8 cellular contexts compared by ENCODE assay signal in genomic region chr6:41735427-41736206, GRCh38. TPM values are rescaled to one million over a fixed set of nuclear protein-coding genes. Genes with fewer than 3 reads are reported as not detected.
A peak's percentile ranks its signal among the peaks of the same experiment; 100 is the strongest.
DNase-seq lines count a peak whose midpoint lies in the region; ATAC-seq and TF ChIP-seq lines count a peak whose summit lies in the region.

TSS of gene TFEB (minus strand) at chr6:41735608. CDS start at chr6:41691213, 44,395 bp downstream.

- intact Hi-C loops in activated CD8-positive, alpha-beta T cell treated with anti-CD3 and anti-CD28 coated beads for 36 hours (cut with micrococcal nuclease): no loop called here
- intact Hi-C loops in lower lobe of right lung (cut with DNase I): no loop called here

- H3K9me3 Mint-ChIP-seq in activated CD8-positive, alpha-beta T cell treated with anti-CD3 and anti-CD28 coated beads for 36 hours: no peaks in the 10 kb centered on the region

- peaks cover 31 to 37% of the 10 kb centered on the region in 2 donors for H3K4me1 ChIP-seq in duodenal mucosa (ENCODE audit: control insufficient read depth in 1 of 2, insufficient read depth in 2 of 2, low read length in 2 of 2)
- H3K4me1 ChIP-seq in lower lobe of right lung: peaks cover 38% of the 10 kb centered on the region

- TF ChIP-seq CTCF in C4-2B (conservative IDR thresholded peaks at IDR 0.05): peak; percentile 99
- peak; percentile 77 for TF ChIP-seq CTCF in activated CD8-positive, alpha-beta T cell treated with anti-CD3 and anti-CD28 coated beads for 36 hours (IDR thresholded peaks at IDR 0.05)
- peak; percentile 83 for TF ChIP-seq CTCF in lower lobe of right lung (IDR thresholded peaks at IDR 0.05)

- POLR2A ChIA-PET in activated CD8-positive, alpha-beta T cell treated with anti-CD3 and anti-CD28 coated beads for 36 hours (lab: Charles Lee): interaction anchor here (0.6 to 1.3 kb wide), 5 partner anchors 15 to 742 kb away, joined by 3 to 5 read pairs (median 3); partner anchors contain the start of gene TOMM6

- H3K36me3 ChIP-seq in duodenal mucosa (ENCODE audit: control insufficient read depth in 1 of 2, insufficient read depth in 2 of 2, low read length in 2 of 2): no peaks in the 10 kb centered on the region
- no peaks in the 10 kb centered on the region for H3K36me3 ChIP-seq in lower lobe of right lung

- H3K4me1 Mint-ChIP-seq in activated CD8-positive, alpha-beta T cell treated with anti-CD3 and anti-CD28 coated beads for 36 hours (ENCODE audit: low read depth): peaks cover 26% of the 10 kb centered on the region

- H3K27ac Mint-ChIP-seq in activated CD8-positive, alpha-beta T cell treated with anti-CD3 and anti-CD28 coated beads for 36 hours: no peak within 1 kb of the TSS

- H3K9ac ChIP-seq in duodenal mucosa (ENCODE audit: low read depth in 1 of 2, low read length in 2 of 2): peak within 1 kb of the TSS; percentile 33 to 63

- ATAC-seq in GM19372 (IDR thresholded peaks at IDR 0.05; ENCODE audit: low read depth, unreplicated experiment): peak; percentile 50
- peak; percentile 33 for ATAC-seq in HG03558 (IDR thresholded peaks at IDR 0.05; ENCODE audit: extremely low read depth, unreplicated experiment)
- ATAC-seq in activated CD8-positive, alpha-beta T cell treated with anti-CD3 and anti-CD28 coated beads for 36 hours: peak; percentile 74
- peak; percentile 68 to 86 for ATAC-seq in lower lobe of right lung

- no peaks in the 10 kb centered on the region for H3K36me3 Mint-ChIP-seq in activated CD8-positive, alpha-beta T cell treated with anti-CD3 and anti-CD28 coated beads for 36 hours (ENCODE audit: low read depth)

- peak within 1 kb of the TSS; percentile 84 for H3K4me3 Mint-ChIP-seq in activated CD8-positive, alpha-beta T cell treated with anti-CD3 and anti-CD28 coated beads for 36 hours

- H3K27ac ChIP-seq in C4-2B (peak within 1 kb of the TSS; percentile 78), duodenal mucosa (ENCODE audit: low read depth, low read length) (peak within 1 kb of the TSS; percentile 90), lower lobe of right lung (peak within 1 kb of the TSS; percentile 97)

- H3K27me3 ChIP-seq in duodenal mucosa (ENCODE audit: control insufficient read depth in 1 of 2, insufficient read depth in 2 of 2, low read length in 2 of 2) (no peaks in the 10 kb centered on the region), lower lobe of right lung (ENCODE audit: low read depth) (no peaks in the 10 kb centered on the region)

- CTCF ChIA-PET in activated CD8-positive, alpha-beta T cell treated with anti-CD3 and anti-CD28 coated beads for 36 hours (lab: Charles Lee): interaction anchor here (0.7 to 3.7 kb wide), 8 partner anchors 19 to 812 kb away, joined by 3 to 29 read pairs (median 4); partner anchors contain the start of genes PRICKLE4 and TOMM6

- peak; percentile 90 for DNase-seq in NCI-H774 (lab: John Stamatoyannopoulos, UW)
- peak; percentile 96 for DNase-seq in activated CD8-positive, alpha-beta T cell treated with anti-CD3 and anti-CD28 coated beads for 36 hours
- peak; percentile 98 for DNase-seq in lower lobe of right lung
- peak; percentile 91 to 93 (median 92) for DNase-seq in stimulated activated CD4-positive, alpha-beta T cell treated with anti-CD3 and anti-CD28 coated beads, TNF-alpha, amount 100 ng/mL, for 24 hours (ENCODE audit: low read depth in 3 of 3)

- H3K27me3 Mint-ChIP-seq in activated CD8-positive, alpha-beta T cell treated with anti-CD3 and anti-CD28 coated beads for 36 hours: no peaks in the 10 kb centered on the region

- H3K9me3 ChIP-seq in duodenal mucosa (ENCODE audit: control insufficient read depth in 1 of 2, low read length in 2 of 2) (no peaks in the 10 kb centered on the region), lower lobe of right lung (no peaks in the 10 kb centered on the region)

- H3K4me3 ChIP-seq in duodenal mucosa (ENCODE audit: low read depth in 1 of 2, low read length in 2 of 2) (peak within 1 kb of the TSS; percentile 74 to 79), lower lobe of right lung (peak within 1 kb of the TSS; percentile 88)

RNA-seq across cellular contexts. Expression of gene TFEB, which starts in this region (rescaled TPM):
- 10 to 100 TPM; 14.6 to 15.9 TPM for total RNA-seq in activated CD8-positive, alpha-beta T cell treated with anti-CD3 and anti-CD28 coated beads for 36 hours
- total RNA-seq in lower lobe of right lung: 36.5 TPM

Comparison
In these comparisons a context has a peak if more than half of its experiments do, and no peak if none do; other contexts are left out.
1. Peak in every context shown above with its lines: DNase-seq, ATAC-seq, H3K4me3 ChIP-seq and H3K27ac ChIP-seq.